Comparison of ENCODE assay signal across 22 cellular contexts in the genomic region with DNA sequence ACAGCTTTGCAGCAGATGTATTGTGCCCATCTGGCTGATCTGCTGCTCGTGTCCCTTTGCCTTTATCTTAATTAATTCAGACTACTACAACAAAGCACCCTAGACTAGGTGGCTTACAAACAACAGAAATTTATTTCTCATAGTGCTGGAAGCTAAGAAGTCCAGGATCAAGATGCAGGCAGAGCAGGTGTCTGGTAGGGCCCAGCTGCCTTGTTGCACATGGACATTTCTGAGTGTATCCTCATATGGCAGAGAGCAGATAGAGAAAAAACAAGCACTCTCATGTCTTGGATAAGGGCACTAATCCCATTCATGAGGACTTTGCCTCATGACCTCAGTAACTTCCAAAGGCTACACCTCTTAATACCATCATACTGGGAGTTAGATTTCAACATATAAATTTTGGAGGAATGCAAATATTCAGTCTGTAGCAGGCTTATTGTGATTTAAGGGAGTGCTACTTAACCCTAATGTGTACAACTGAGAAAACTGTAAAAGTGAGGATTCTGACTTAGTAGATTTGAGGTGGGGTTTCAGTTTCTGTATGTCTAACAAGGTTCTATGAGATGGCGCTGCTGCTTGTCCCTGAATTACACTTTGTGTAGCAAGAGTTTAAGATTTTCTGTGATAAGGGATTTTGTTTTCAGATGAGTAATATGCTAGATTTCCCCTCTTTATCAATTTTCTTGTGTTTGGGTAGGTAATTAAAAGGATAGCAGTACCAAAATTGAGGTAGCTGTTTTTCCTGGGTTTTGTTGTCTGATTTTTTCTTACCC.
DNase-seq lines count a peak whose midpoint lies in the region; ATAC-seq and TF ChIP-seq lines count a peak whose summit lies in the region.
"Had no signal": no experiment of that assay in that cellular context is flagged by ENCODE, and none has a peak within 500 bp of the region (broad histone marks: within the 10 kb centered on the region; RNA-seq: fewer than 3 reads in every experiment).

No MANE protein-coding gene starts in this region.

- intact Hi-C loops in activated CD8-positive, alpha-beta T cell treated with anti-CD3 and anti-CD28 coated beads for 36 hours (cut with micrococcal nuclease) = no loop called here
- intact Hi-C loops in esophagus squamous epithelium (cut with DNase I) = no loop called here

- DNase-seq in BE2C (peak; percentile 10), D341Med (ENCODE audit: low spot score) (peak; percentile 27), NCI-H1694 (lab: John Stamatoyannopoulos, UW) (peak; percentile 31), SW480 (ENCODE audit: low spot score) (no peak), RWPE1 (ENCODE audit: low spot score) (no peak), esophagus squamous epithelium (lab: John Stamatoyannopoulos, UW) (no peak)
- peak; percentile 4 for DNase-seq in activated CD8-positive, alpha-beta T cell treated with anti-CD3 and anti-CD28 coated beads for 36 hours
- DNase-seq: activated effector memory CD4-positive, alpha-beta T cell treated with anti-CD3 and anti-CD28 coated beads, Interleukin-2, amount 50 U/mL, for 16 hours; head of caudate nucleus; kidney glomerular epithelial cell; NCI-H146; NCI-H226; nephron progenitor cell; PC-3; Right ventricle myocardium superior; T-cell; thyroid gland had no signal

- POLR2A ChIA-PET in activated CD8-positive, alpha-beta T cell treated with anti-CD3 and anti-CD28 coated beads for 36 hours (lab: Charles Lee) = no interaction called here
- POLR2A ChIA-PET in RWPE1 (lab: Yijun Ruan, JAX; ENCODE audit: low non-redundant PET) = no interaction called here

- no peaks in the 10 kb centered on the region for H3K36me3 Mint-ChIP-seq in activated CD8-positive, alpha-beta T cell treated with anti-CD3 and anti-CD28 coated beads for 36 hours (ENCODE audit: low read depth)
- H3K36me3 Mint-ChIP-seq: T-cell had no signal

- H3K4me1 Mint-ChIP-seq in activated CD8-positive, alpha-beta T cell treated with anti-CD3 and anti-CD28 coated beads for 36 hours (ENCODE audit: low read depth) = peaks cover 6% of the 10 kb centered on the region
- H3K4me1 Mint-ChIP-seq: nephron progenitor cell had no signal

- TF ChIP-seq CTCF in BE2C (IDR thresholded peaks at IDR 0.05; ENCODE audit: low read depth, low read length) (no peak), RWPE1 (conservative IDR thresholded peaks at IDR 0.05; ENCODE audit: low read depth) (no peak), esophagus squamous epithelium (IDR thresholded peaks at IDR 0.05) (no peak)
- TF ChIP-seq CTCF in activated CD8-positive, alpha-beta T cell treated with anti-CD3 and anti-CD28 coated beads for 36 hours (IDR thresholded peaks at IDR 0.05) = no peak

- CTCF ChIA-PET in activated CD8-positive, alpha-beta T cell treated with anti-CD3 and anti-CD28 coated beads for 36 hours (lab: Charles Lee) = no interaction called here
- CTCF ChIA-PET in RWPE1 (lab: Yijun Ruan, JAX) = no interaction called here

- H3K4me3 Mint-ChIP-seq in activated CD8-positive, alpha-beta T cell treated with anti-CD3 and anti-CD28 coated beads for 36 hours = no peak overlapping the region
- H3K4me3 Mint-ChIP-seq: nephron progenitor cell; stimulated activated naive CD8-positive, alpha-beta T cell treated with anti-CD3 and anti-CD28 coated beads, Interleukin-15, Interleukin-2, amounts not matched to agents 100 ng/mL and 50 ng/mL, for 24 hours; T-cell had no signal

- H3K27ac ChIP-seq in RWPE1 (no peak overlapping the region), esophagus squamous epithelium (no peak overlapping the region)
- H3K27ac ChIP-seq: parathyroid adenoma, thyroid gland had no signal

- H3K4me3 ChIP-seq in BE2C (ENCODE audit: low read depth, low read length) (no peak overlapping the region), esophagus squamous epithelium (no peak overlapping the region)
- H3K4me3 ChIP-seq: K562, lung, thyroid gland had no signal

- no peak for TF ChIP-seq POLR2A in esophagus squamous epithelium (IDR thresholded peaks at IDR 0.05)

- H3K27me3 ChIP-seq in BE2C (no peaks in the 10 kb centered on the region), esophagus squamous epithelium (no peaks in the 10 kb centered on the region)
- H3K27me3 ChIP-seq: thyroid gland had no signal

- WGBS in esophagus squamous epithelium, 2 donors = 44 to 63% methylated on average over 2 of the region's 2 CpGs

- H3K9me3 ChIP-seq in BE2C (no peaks in the 10 kb centered on the region), esophagus squamous epithelium (no peaks in the 10 kb centered on the region)
- H3K9me3 ChIP-seq: thyroid gland had no signal

- ATAC-seq in activated CD8-positive, alpha-beta T cell treated with anti-CD3 and anti-CD28 coated beads for 36 hours = peak; percentile 56
- ATAC-seq: K562, PC-3, sciatic nerve, T-cell had no signal

- H3K27ac Mint-ChIP-seq in activated CD8-positive, alpha-beta T cell treated with anti-CD3 and anti-CD28 coated beads for 36 hours = no peak overlapping the region
- H3K27ac Mint-ChIP-seq: nephron progenitor cell; stimulated activated naive CD8-positive, alpha-beta T cell treated with anti-CD3 and anti-CD28 coated beads, Interleukin-15, Interleukin-2, amounts not matched to agents 100 ng/mL and 50 ng/mL, for 24 hours; T-cell had no signal

- no peaks in the 10 kb centered on the region for H3K36me3 ChIP-seq in BE2C
- no peaks in the 10 kb centered on the region for H3K36me3 ChIP-seq in esophagus squamous epithelium
- H3K36me3 ChIP-seq: thyroid gland had no signal

- H3K4me1 ChIP-seq in BE2C (no peaks in the 10 kb centered on the region), esophagus squamous epithelium (no peaks in the 10 kb centered on the region)
- H3K4me1 ChIP-seq: parathyroid adenoma, thyroid gland had no signal

- no peaks in the 10 kb centered on the region for H3K9me3 Mint-ChIP-seq in activated CD8-positive, alpha-beta T cell treated with anti-CD3 and anti-CD28 coated beads for 36 hours
- H3K9me3 Mint-ChIP-seq: nephron progenitor cell had no signal

- H3K27me3 Mint-ChIP-seq in activated CD8-positive, alpha-beta T cell treated with anti-CD3 and anti-CD28 coated beads for 36 hours = no peaks in the 10 kb centered on the region
- H3K27me3 Mint-ChIP-seq: stimulated activated naive CD8-positive, alpha-beta T cell treated with anti-CD3 and anti-CD28 coated beads, Interleukin-15, Interleukin-2, amounts not matched to agents 100 ng/mL and 50 ng/mL, for 24 hours; T-cell had no signal

Comparison
In these comparisons a context has a peak if more than half of its experiments do, and no peak if none do; other contexts are left out.
1. DNase-seq: peak in BE2C (single experiment), D341Med (single experiment), NCI-H1694 (single experiment) and activated CD8-positive, alpha-beta T cell treated with anti-CD3 and anti-CD28 coated beads for 36 hours (single experiment); none in SW480 (single experiment), RWPE1 (single experiment) and esophagus squamous epithelium (single experiment).